ENCODE assay signal across 16 cellular contexts in the genomic region with DNA sequence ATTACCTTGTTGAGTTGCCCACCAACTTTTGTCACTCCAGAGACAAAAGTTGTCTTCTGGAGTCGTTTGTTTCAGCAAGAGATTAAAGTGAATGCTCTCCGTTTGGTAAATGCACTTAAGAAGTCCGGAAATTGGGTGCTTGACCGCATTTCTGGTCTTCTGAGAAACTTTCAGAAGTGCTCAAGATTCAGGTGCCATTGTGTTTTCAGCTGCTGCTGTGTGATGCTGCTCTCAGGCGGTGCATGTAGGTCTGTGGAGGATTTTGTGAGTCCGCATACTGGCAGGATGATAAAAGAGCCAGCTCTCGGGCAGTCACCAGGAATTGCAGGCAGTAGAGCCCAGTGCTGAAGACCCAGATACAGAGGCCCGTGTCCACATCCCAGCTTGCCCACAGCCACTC. TPM values are rescaled to one million over a fixed set of nuclear protein-coding genes. Genes with fewer than 3 reads are reported as not detected.
A peak's percentile ranks its signal among the peaks of the same experiment; 100 is the strongest.
DNase-seq lines count a peak whose midpoint lies in the region; ATAC-seq, FAIRE-seq and TF ChIP-seq lines count a peak whose summit lies in the region.
"Had no signal": no experiment of that assay in that cellular context is flagged by ENCODE, and none has a peak within 500 bp of the region (broad histone marks: within the 10 kb centered on the region; RNA-seq: fewer than 3 reads in every experiment).

No MANE protein-coding gene starts in this region.

- H3F3A ChIP-seq in GM23248 (ENCODE audit: insufficient read depth), result peaks cover 46% of the 10 kb centered on the region

- H3K4me2 ChIP-seq in GM23248 (ENCODE audit: unreplicated experiment), result no peak overlapping the region
- H3K4me2 ChIP-seq in GM12878 (ENCODE audit: control insufficient read depth, insufficient read depth), result no peak overlapping the region
- no peak overlapping the region for H3K4me2 ChIP-seq in osteoblast (ENCODE audit: insufficient read depth, low read length)

- in situ Hi-C loops in GM23248 (cut with MboI), result loop anchor here (10.0 kb wide), 1 partner anchor 235 kb away; no protein-coding TSS in a partner anchor
- in situ Hi-C loops in GM12878 (cut with MboI), result loop anchor here (5.0 kb wide), 2 partner anchors 387 to 512 kb away; no protein-coding TSS in a partner anchor

- no peaks in the 10 kb centered on the region for H3K36me3 ChIP-seq in ACC112 (ENCODE audit: insufficient read depth, low read length)
- no peaks in the 10 kb centered on the region for H3K36me3 ChIP-seq in GM23248 (ENCODE audit: low read depth)
- H3K36me3 ChIP-seq in GM12878 (ENCODE audit: control insufficient read depth in 2 of 2, insufficient read depth in 2 of 2, low read length in 1 of 2), result no peaks in the 10 kb centered on the region
- H3K36me3 ChIP-seq in osteoblast (ENCODE audit: insufficient read depth, low read length), result no peaks in the 10 kb centered on the region
- H3K36me3 ChIP-seq: SJSA1 had no signal

- TF ChIP-seq EP300 in GM12878 (IDR thresholded peaks at IDR 0.05; ENCODE audit: borderline replicate concordance in 1 of 2, control insufficient read depth in 1 of 2, low read depth in 2 of 2, low read length in 2 of 2), result no peak

- no peak overlapping the region for H3K4me3 ChIP-seq in ACC112 (ENCODE audit: low read depth, low read length)
- H3K4me3 ChIP-seq in GM23248, result no peak overlapping the region
- H3K4me3 ChIP-seq in GM12878, result no peak overlapping the region
- H3K4me3 ChIP-seq in osteoblast (ENCODE audit: insufficient read depth, low read length), result no peak overlapping the region
- H3K4me3 ChIP-seq: SJSA1 had no signal

- no peak overlapping the region for H2AFZ ChIP-seq in ACC112 (ENCODE audit: low read length, unreplicated experiment)
- H2AFZ ChIP-seq in GM23248, result no peak overlapping the region
- H2AFZ ChIP-seq in GM12878 (ENCODE audit: control insufficient read depth, low read depth, low read length), result no peak overlapping the region
- no peak overlapping the region for H2AFZ ChIP-seq in osteoblast (ENCODE audit: low read length)

- H3K9ac ChIP-seq in GM23248 (no peak overlapping the region), GM12878 (ENCODE audit: control insufficient read depth, insufficient read depth, low read length) (no peak overlapping the region)

- H3K79me2 ChIP-seq in ACC112 (ENCODE audit: control insufficient read depth, insufficient read depth, low read length, unreplicated experiment) (no peaks in the 10 kb centered on the region), GM23248 (ENCODE audit: insufficient read depth) (no peaks in the 10 kb centered on the region), GM12878 (ENCODE audit: control insufficient read depth, insufficient read depth, low read length) (no peaks in the 10 kb centered on the region), osteoblast (ENCODE audit: insufficient read depth, low read length) (no peaks in the 10 kb centered on the region)

- H3K27ac Mint-ChIP-seq in activated naive CD4-positive, alpha-beta T cell treated with anti-CD3 and anti-CD28 coated beads, Interleukin-2, amount 10 ng/mL, durations not matched to agents 7 days and 5 days, result no peak overlapping the region
- H3K27ac Mint-ChIP-seq: CD4-positive, alpha-beta T cell had no signal

- peaks cover 32% of the 10 kb centered on the region for H3K4me1 Mint-ChIP-seq in activated naive CD4-positive, alpha-beta T cell treated with anti-CD3 and anti-CD28 coated beads, Interleukin-2, amount 10 ng/mL, durations not matched to agents 7 days and 5 days

- TF ChIP-seq RAD21 in GM12878 (IDR thresholded peaks at IDR 0.05; ENCODE audit: insufficient read depth, low read depth, low read length), result peak; percentile 16; the same call in 1 of the 2 replicates

- RAD21 ChIA-PET in GM12878 (lab: Charles Lee; ENCODE audit: unreplicated experiment), result interaction anchor here (1.0 kb wide), 1 partner anchor 514 kb away, joined by 8 read pairs; no protein-coding TSS in a partner anchor

- TF ChIP-seq POLR2A in GM12878 (IDR thresholded peaks at IDR 0.05; ENCODE audit: low read depth, low read length), result no peak

- H3K9me3 ChIP-seq in GM23248 (ENCODE audit: low read depth) (no peaks in the 10 kb centered on the region), GM12878 (replicated peaks; ENCODE audit: control insufficient read depth, insufficient read depth, low read length) (no peaks in the 10 kb centered on the region), osteoblast (ENCODE audit: low read depth, low read length) (no peaks in the 10 kb centered on the region)
- H3K9me3 ChIP-seq: SJSA1 had no signal

- WGBS in GM23248 (ENCODE audit: low coverage in 1 of 2, low lambda C conversion rate in 2 of 2, missing lambda C conversion rate in 2 of 2), 2 experiments, result 89 to 91% methylated on average over 8 of the region's 8 CpGs
- WGBS in GM12878 (ENCODE audit: insufficient coverage, insufficient replicate concordance, low lambda C conversion rate, missing lambda C conversion rate), result 36% methylated on average over 8 of the region's 8 CpGs

- peaks cover 56% of the 10 kb centered on the region for H3K27me3 Mint-ChIP-seq in activated naive CD4-positive, alpha-beta T cell treated with anti-CD3 and anti-CD28 coated beads, Interleukin-2, amount 10 ng/mL, durations not matched to agents 7 days and 5 days

- CTCF ChIA-PET in GM12878 (lab: Yijun Ruan, JAX), result interaction anchor here (0.8 to 8.8 kb wide), 4 partner anchors 331 to 515 kb away, joined by 3 to 115 read pairs (median 4); no protein-coding TSS in a partner anchor
- CTCF ChIA-PET in activated naive CD4-positive, alpha-beta T cell treated with anti-CD3 and anti-CD28 coated beads, Interleukin-2, amount 10 ng/mL, durations not matched to agents 7 days and 5 days (lab: Charles Lee), result interaction anchor here (0.6 to 9.2 kb wide), 6 partner anchors 140 to 515 kb away, joined by 3 to 77 read pairs (median 6); no protein-coding TSS in a partner anchor

- ATAC-seq in GM12878 (peak; percentile 14; the same call in 1 of the 3 replicates), HG03045 (IDR thresholded peaks at IDR 0.05; ENCODE audit: unreplicated experiment) (no peak)

- no peaks in the 10 kb centered on the region for H3K36me3 Mint-ChIP-seq in activated naive CD4-positive, alpha-beta T cell treated with anti-CD3 and anti-CD28 coated beads, Interleukin-2, amount 10 ng/mL, durations not matched to agents 7 days and 5 days

- no peaks in the 10 kb centered on the region for H3K9me3 Mint-ChIP-seq in activated naive CD4-positive, alpha-beta T cell treated with anti-CD3 and anti-CD28 coated beads, Interleukin-2, amount 10 ng/mL, durations not matched to agents 7 days and 5 days
- H3K9me3 Mint-ChIP-seq: CD4-positive, alpha-beta T cell had no signal

- H4K20me1 ChIP-seq in GM23248 (ENCODE audit: insufficient read depth) (no peaks in the 10 kb centered on the region), GM12878 (ENCODE audit: control insufficient read depth, insufficient read depth) (no peaks in the 10 kb centered on the region; the same call in 1 of the 2 replicates), osteoblast (ENCODE audit: insufficient read depth, low read length) (no peaks in the 10 kb centered on the region)

- POLR2A ChIA-PET in GM12878 (lab: Charles Lee), result interaction anchor here (0.5 kb wide), 1 partner anchor 1861 kb away, joined by 4 read pairs; no protein-coding TSS in a partner anchor

- H3K27ac ChIP-seq in ACC112 (ENCODE audit: low read depth, low read length), result 0 out of 2 replicates have a peak overlapping the region, but pooled peaks have one; percentile 61
- H3K27ac ChIP-seq in GM23248, result peak overlapping the region; percentile 48; the same call in 1 of the 2 replicates
- H3K27ac ChIP-seq in GM12878 (ENCODE audit: control insufficient read depth, insufficient read depth), result no peak overlapping the region
- peak overlapping the region; percentile 53 for H3K27ac ChIP-seq in osteoblast (ENCODE audit: low read depth, low read length)
- H3K27ac ChIP-seq: SJSA1 had no signal

- intact Hi-C loops in GM12878 (cut with micrococcal nuclease; ENCODE audit: unreplicated experiment), result loop anchor here (5.0 to 10.0 kb wide), 3 partner anchors 155 to 392 kb away; no protein-coding TSS in a partner anchor

- no TSS peak for BruUV-seq in GM12878 (replicated peaks; lab: Mats Ljungman, UMichigan)

- no peak for TF ChIP-seq CTCF in GM12878 (IDR thresholded peaks at IDR 0.05 in 2 of 3, conservative IDR thresholded peaks at IDR 0.05 in 1 of 3; ENCODE audit: control insufficient read depth in 2 of 3, extremely low read depth in 1 of 3, insufficient read depth in 1 of 3, low read depth in 3 of 3, low read length in 3 of 3)
- TF ChIP-seq CTCF in osteoblast (IDR thresholded peaks at IDR 0.05; ENCODE audit: extremely low read depth, low read depth, low read length), result no peak

- SMC1A ChIA-PET in GM12878 (lab: Charles Lee; ENCODE audit: uncharacterized antibody, unreplicated experiment), result interaction anchor here (1.8 kb wide), 1 partner anchor 517 kb away, joined by 3 read pairs; no protein-coding TSS in a partner anchor

- FAIRE-seq in GM12878 (lab: Jason Lieb, UNC), result no peak

- no peak for DNase-seq in GM23248
- DNase-seq in GM12878 (ENCODE audit: low read depth, low spot score), result no peak
- no peak for DNase-seq in osteoblast (ENCODE audit: insufficient read length, low spot score, missing footprints)
- no peak for DNase-seq in NCI-H2029 treated with DMSO at 0.1 percent for 48 hours (lab: John Stamatoyannopoulos, UW)
- DNase-seq in activated naive CD4-positive, alpha-beta T cell treated with anti-CD3 and anti-CD28 coated beads, Interleukin-2, amount 10 ng/mL, durations not matched to agents 7 days and 5 days, result no peak
- no peak for DNase-seq in DMS153 (lab: John Stamatoyannopoulos, UW)
- DNase-seq: CD4-positive, alpha-beta T cell; DMS79 treated with DMSO at 0.1 percent for 48 hours; GOT3; Karpas-422; NCI-H1930; NCI-H510A; NCI-H82 had no signal

- no peaks in the 10 kb centered on the region for H3K27me3 ChIP-seq in ACC112 (ENCODE audit: insufficient read depth, low read length)
- no peaks in the 10 kb centered on the region for H3K27me3 ChIP-seq in GM23248 (replicated peaks; ENCODE audit: insufficient read depth)
- peaks cover 6 to 12% of the 10 kb centered on the region in 2 experiments for H3K27me3 ChIP-seq in GM12878 (replicated peaks in 1 of 2; ENCODE audit: control insufficient read depth in 2 of 2, insufficient read depth in 2 of 2, low read length in 1 of 2)
- no peaks in the 10 kb centered on the region for H3K27me3 ChIP-seq in osteoblast (ENCODE audit: insufficient read depth, low read length)
- H3K27me3 ChIP-seq: SJSA1 had no signal

- H3K4me1 ChIP-seq in ACC112 (ENCODE audit: control insufficient read depth, insufficient read depth, low read length, unreplicated experiment) (peaks cover 31% of the 10 kb centered on the region), GM23248 (ENCODE audit: insufficient read depth) (peaks cover 22% of the 10 kb centered on the region), GM12878 (ENCODE audit: control insufficient read depth, insufficient read depth, low read length) (no peaks in the 10 kb centered on the region; the same call in 1 of the 2 replicates), osteoblast (ENCODE audit: insufficient read depth, low read length) (peaks cover 33% of the 10 kb centered on the region)

- no peaks in the 10 kb centered on the region for H3K9me2 ChIP-seq in GM23248 (ENCODE audit: insufficient read depth)

- no peak overlapping the region for H3K4me3 Mint-ChIP-seq in activated naive CD4-positive, alpha-beta T cell treated with anti-CD3 and anti-CD28 coated beads, Interleukin-2, amount 10 ng/mL, durations not matched to agents 7 days and 5 days
- H3K4me3 Mint-ChIP-seq: CD4-positive, alpha-beta T cell had no signal

RNA-seq across cellular contexts. Expression of gene NFIL3, which starts 5.9 kb away (rescaled TPM):
- total RNA-seq in GM23248 (2014; rRNA removed; shearing (Covaris generic)), result 10.6 and 11.3 TPM in 2 replicates
- 5.1 and 5.4 TPM in 2 replicates for polyA plus RNA-seq in GM23248 (2016; fragmentation: Nextera tagmentation; extraction: Ambion mirVana)
- total RNA-seq in GM12878 (2013; cell fraction: nucleolus; rRNA removed), result 1.1 and 1.4 TPM in 2 replicates
- total RNA-seq in GM12878 (2014; rRNA removed), result 0.23 and 0.27 TPM in 2 replicates
- 0.32 and 0.36 TPM in 2 replicates for total RNA-seq in GM12878 (2014; rRNA removed; fragmentation: Illumina TruSeq; extraction: Trizol)
- total RNA-seq in GM12878 (2021), result 0.46 and 0.82 TPM in 2 replicates
- polyA plus RNA-seq in GM12878 (2011; ENCODE audit: low read depth), result 3.0 TPM
- polyA plus RNA-seq in GM12878 (2011; rRNA removed), result 1.0 and 1.1 TPM in 2 replicates
- polyA plus RNA-seq in GM12878 (2011; cell fraction: cytosol; rRNA removed), result 0.48 and 0.87 TPM in 2 replicates
- polyA plus RNA-seq in GM12878 (2011; cell fraction: nucleus; rRNA removed), result 0.63 and 0.79 TPM in 2 replicates
- polyA plus RNA-seq in GM12878 (2012), result 2.8 and 4.7 TPM in 2 replicates
- 0.40 and 0.51 TPM in 2 replicates for polyA plus RNA-seq in GM12878 (2014; fragmentation: Illumina TruSeq; extraction: Trizol)
- under 1 TPM in 1 of 2 experiments, not detected in 1; 0.18 TPM for polyA plus RNA-seq in GM12878 (2014; fragmentation: Nextera tagmentation; extraction: Ambion mirVana)
- 0.22 and 0.28 TPM in 2 replicates for polyA plus RNA-seq in GM12878 (2014; rRNA removed)
- not detected for polyA plus RNA-seq in GM12878 (2016; fragmentation: Nextera tagmentation; extraction: Ambion mirVana)
- polyA minus RNA-seq in GM12878 (2011; rRNA and poly(A)+ RNA removed), result 0.82 and 1.0 TPM in 2 replicates
- polyA minus RNA-seq in GM12878 (2011; cell fraction: cytosol; rRNA and poly(A)+ RNA removed), result 0.42 TPM in 1 of 2 replicates, not detected in the other
- polyA minus RNA-seq in GM12878 (2011; cell fraction: nucleus; rRNA and poly(A)+ RNA removed), result 0.48 and 0.86 TPM in 2 replicates
- total RNA-seq in osteoblast, result 26.1 and 28.3 TPM in 2 replicates
